In genomic region chr9:124879226-124879625, GRCh38 we compare ENCODE assay signal across 29 cellular contexts. TPM values are rescaled to one million over a fixed set of nuclear protein-coding genes. Genes with fewer than 3 reads are reported as not detected.
DNase-seq lines count a peak whose midpoint lies in the region; ATAC-seq and TF ChIP-seq lines count a peak whose summit lies in the region.
"Had no signal": no experiment of that assay in that cellular context is flagged by ENCODE, and none has a peak within 500 bp of the region (broad histone marks: within the 10 kb centered on the region; RNA-seq: fewer than 3 reads in every experiment).

No MANE protein-coding gene starts in this region.

- no peak overlapping the region for H3K4me3 ChIP-seq in prostate gland
- H3K4me3 ChIP-seq: ascending aorta, thyroid gland had no signal

- H3K27ac Mint-ChIP-seq in activated CD8-positive, alpha-beta memory T cell treated with anti-CD3 and anti-CD28 coated beads, Interleukin-2, amount 10 ng/mL, durations not matched to agents 7 days and 5 days: peak overlapping the region; percentile 3
- H3K27ac Mint-ChIP-seq in WTC11: 0 out of 2 replicates have a peak overlapping the region, but pooled peaks have one; percentile 58
- peak overlapping the region; percentile 61 for H3K27ac Mint-ChIP-seq in stimulated activated memory B cell treated with anti-CD40 and anti-IgM and Interleukin-4, amounts not matched to agents 10 μg/mL and 1 μg/mL and 100 μg/mL, for 72 hours
- H3K27ac Mint-ChIP-seq: activated CD4-positive, alpha-beta T cell treated with anti-CD3 and anti-CD28 coated beads, Interleukin-2, amount 10 ng/mL, durations not matched to agents 24 days and 14 days; activated T-helper 2 cell treated with anti-CD3 and anti-CD28 coated beads, Interferon-gamma antibody, Interleukin-2, Interleukin-4, amounts not matched to agents 10 μg/mL and 5 μg/mL and 100 μg/mL, durations not matched to agents 14 hours and 24 hours and 36 hours; stimulated activated naive CD8-positive, alpha-beta T cell treated with anti-CD3 and anti-CD28 coated beads, Interleukin-15, Interleukin-2, amounts not matched to agents 100 ng/mL and 50 ng/mL, for 24 hours had no signal

- H3K27me3 Mint-ChIP-seq in activated CD8-positive, alpha-beta memory T cell treated with anti-CD3 and anti-CD28 coated beads, Interleukin-2, amount 10 ng/mL, durations not matched to agents 7 days and 5 days: no peaks in the 10 kb centered on the region
- no peaks in the 10 kb centered on the region for H3K27me3 Mint-ChIP-seq in WTC11 (ENCODE audit: low read depth)
- no peaks in the 10 kb centered on the region for H3K27me3 Mint-ChIP-seq in stimulated activated memory B cell treated with anti-CD40 and anti-IgM and Interleukin-4, amounts not matched to agents 10 μg/mL and 1 μg/mL and 100 μg/mL, for 72 hours
- H3K27me3 Mint-ChIP-seq: activated CD4-positive, alpha-beta T cell treated with anti-CD3 and anti-CD28 coated beads, Interleukin-2, amount 10 ng/mL, durations not matched to agents 24 days and 14 days; central memory CD8-positive, alpha-beta T cell; stimulated activated naive CD8-positive, alpha-beta T cell treated with anti-CD3 and anti-CD28 coated beads, Interleukin-15, Interleukin-2, amounts not matched to agents 100 ng/mL and 50 ng/mL, for 24 hours had no signal

- CTCF ChIA-PET in activated CD8-positive, alpha-beta memory T cell treated with anti-CD3 and anti-CD28 coated beads, Interleukin-2, amount 10 ng/mL, durations not matched to agents 7 days and 5 days (lab: Charles Lee): interaction anchor here (1.3 to 2.4 kb wide), 3 partner anchors 14 to 27 kb away, joined by 3 to 7 read pairs (median 3); partner anchors contain the start of gene WDR38
- CTCF ChIA-PET in WTC11 (lab: Charles Lee): interaction anchor here (2.0 to 6.3 kb wide), 2 partner anchors 23 to 26 kb away, joined by 9 to 40 read pairs; partner anchors contain the start of gene WDR38

- POLR2A ChIA-PET in WTC11 (lab: Charles Lee): interaction anchor here (2.7 kb wide), 1 partner anchor 22 kb away, joined by 7 read pairs; no protein-coding TSS in a partner anchor

- H3K36me3 ChIP-seq in prostate gland: peaks cover 0 to 7% of the 10 kb centered on the region in 2 donors

- intact Hi-C loops in prostate gland (cut with DNase I): no loop called here

- no peak for TF ChIP-seq POLR2A in prostate gland (IDR thresholded peaks at IDR 0.05)

- TF ChIP-seq CTCF in WTC11 (IDR thresholded peaks at IDR 0.05) (no peak), prostate gland (IDR thresholded peaks at IDR 0.05) (no peak)

- H3K4me1 Mint-ChIP-seq in activated CD8-positive, alpha-beta memory T cell treated with anti-CD3 and anti-CD28 coated beads, Interleukin-2, amount 10 ng/mL, durations not matched to agents 7 days and 5 days: peaks cover 13% of the 10 kb centered on the region
- peaks cover 42% of the 10 kb centered on the region for H3K4me1 Mint-ChIP-seq in WTC11
- H3K4me1 Mint-ChIP-seq in stimulated activated memory B cell treated with anti-CD40 and anti-IgM and Interleukin-4, amounts not matched to agents 10 μg/mL and 1 μg/mL and 100 μg/mL, for 72 hours: peaks cover 32% of the 10 kb centered on the region

- WGBS in prostate gland: 37% methylated on average over 10 of the region's 10 CpGs

- H3K27me3 ChIP-seq in prostate gland (replicated peaks; ENCODE audit: insufficient read depth): no peaks in the 10 kb centered on the region
- H3K27me3 ChIP-seq: ascending aorta, thyroid gland had no signal

- DNase-seq in activated CD8-positive, alpha-beta memory T cell treated with anti-CD3 and anti-CD28 coated beads, Interleukin-2, amount 10 ng/mL, durations not matched to agents 7 days and 5 days: no peak
- DNase-seq in activated CD8-positive, alpha-beta memory T cell treated with anti-CD3 and anti-CD28 coated beads, Interleukin-2, amount 50 U/mL, for 4 hours: no peak
- DNase-seq in WTC11 (ENCODE audit: low spot score) (no peak), left kidney (ENCODE audit: low read depth, low spot score) (peak; percentile 65), prostate gland (ENCODE audit: low spot score) (no peak), CD1c-positive myeloid dendritic cell (ENCODE audit: extremely low spot score) (no peak)
- DNase-seq: activated CD4-positive, alpha-beta T cell treated with anti-CD3 and anti-CD28 coated beads, Interleukin-2, amount 10 ng/mL, durations not matched to agents 24 days and 14 days; mesendoderm; NCI-H1048; NCI-H187 treated with DMSO at 0.1 percent for 48 hours; NCI-H2227 treated with DMSO at 0.1 percent for 48 hours; NCI-H774; retina; RPMI8226; stimulated activated CD4-positive, alpha-beta T cell treated with anti-CD3 and anti-CD28 coated beads, Interleukin-4, amount 100 ng/mL, for 24 hours; thyroid gland had no signal

- no peaks in the 10 kb centered on the region for H3K4me1 ChIP-seq in prostate gland (replicated peaks)
- H3K4me1 ChIP-seq: ascending aorta, thyroid gland had no signal

- H3K9me3 ChIP-seq in prostate gland: no peaks in the 10 kb centered on the region
- H3K9me3 ChIP-seq: ascending aorta, thyroid gland had no signal

- no peaks in the 10 kb centered on the region for H3K9me3 Mint-ChIP-seq in activated CD8-positive, alpha-beta memory T cell treated with anti-CD3 and anti-CD28 coated beads, Interleukin-2, amount 10 ng/mL, durations not matched to agents 7 days and 5 days (ENCODE audit: low read depth)
- no peaks in the 10 kb centered on the region for H3K9me3 Mint-ChIP-seq in WTC11
- no peaks in the 10 kb centered on the region for H3K9me3 Mint-ChIP-seq in stimulated activated memory B cell treated with anti-CD40 and anti-IgM and Interleukin-4, amounts not matched to agents 10 μg/mL and 1 μg/mL and 100 μg/mL, for 72 hours
- H3K9me3 Mint-ChIP-seq: activated CD4-positive, alpha-beta T cell treated with anti-CD3 and anti-CD28 coated beads, Interleukin-2, amount 10 ng/mL, durations not matched to agents 24 days and 14 days; activated naive CD4-positive, alpha-beta T cell treated with anti-CD3 and anti-CD28 coated beads, Interleukin-2, amount 50 U/mL, for 72 hours; activated T-helper 2 cell treated with anti-CD3 and anti-CD28 coated beads, Interferon-gamma antibody, Interleukin-2, Interleukin-4, amounts not matched to agents 10 μg/mL and 5 μg/mL and 100 μg/mL, durations not matched to agents 14 hours and 24 hours and 36 hours; central memory CD8-positive, alpha-beta T cell; stimulated activated naive CD8-positive, alpha-beta T cell treated with anti-CD3 and anti-CD28 coated beads, Interleukin-15, Interleukin-2, amounts not matched to agents 100 ng/mL and 50 ng/mL, for 24 hours had no signal

- ATAC-seq in activated CD8-positive, alpha-beta memory T cell treated with anti-CD3 and anti-CD28 coated beads, Interleukin-2, amount 10 ng/mL, durations not matched to agents 7 days and 5 days: no peak
- ATAC-seq in WTC11 (no peak), GM21717 (IDR thresholded peaks at IDR 0.05; ENCODE audit: unreplicated experiment) (no peak)
- ATAC-seq in stimulated activated memory B cell treated with anti-CD40 and anti-IgM and Interleukin-4, amounts not matched to agents 10 μg/mL and 1 μg/mL and 100 μg/mL, for 72 hours: no peak
- ATAC-seq: SK-N-SH treated with all-trans-retinoic acid at 6 μM for 48 hours had no signal

- no peak overlapping the region for H3K4me3 Mint-ChIP-seq in activated CD8-positive, alpha-beta memory T cell treated with anti-CD3 and anti-CD28 coated beads, Interleukin-2, amount 10 ng/mL, durations not matched to agents 7 days and 5 days
- H3K4me3 Mint-ChIP-seq in WTC11: no peak overlapping the region
- no peak overlapping the region for H3K4me3 Mint-ChIP-seq in stimulated activated memory B cell treated with anti-CD40 and anti-IgM and Interleukin-4, amounts not matched to agents 10 μg/mL and 1 μg/mL and 100 μg/mL, for 72 hours
- H3K4me3 Mint-ChIP-seq: activated CD4-positive, alpha-beta T cell treated with anti-CD3 and anti-CD28 coated beads, Interleukin-2, amount 10 ng/mL, durations not matched to agents 24 days and 14 days; central memory CD8-positive, alpha-beta T cell; stimulated activated naive CD8-positive, alpha-beta T cell treated with anti-CD3 and anti-CD28 coated beads, Interleukin-15, Interleukin-2, amounts not matched to agents 100 ng/mL and 50 ng/mL, for 24 hours had no signal

- H3K27ac ChIP-seq in prostate gland: no peak overlapping the region
- H3K27ac ChIP-seq: ascending aorta, epithelial cell of prostate, thyroid gland had no signal

- peaks cover 35% of the 10 kb centered on the region for H3K36me3 Mint-ChIP-seq in activated CD8-positive, alpha-beta memory T cell treated with anti-CD3 and anti-CD28 coated beads, Interleukin-2, amount 10 ng/mL, durations not matched to agents 7 days and 5 days
- peaks cover 29% of the 10 kb centered on the region for H3K36me3 Mint-ChIP-seq in WTC11
- peaks cover 46% of the 10 kb centered on the region for H3K36me3 Mint-ChIP-seq in stimulated activated memory B cell treated with anti-CD40 and anti-IgM and Interleukin-4, amounts not matched to agents 10 μg/mL and 1 μg/mL and 100 μg/mL, for 72 hours

TF ChIP-seq in WTC11, 78 proteins besides CTCF, POLR2A, EP300 and RAD21 (continues in another document):
- no peak for TF ChIP-seq OVOL2 (CRISPR knock-in tag; IDR thresholded peaks at IDR 0.05; ENCODE audit: borderline replicate concordance)
- TF ChIP-seq, protein P1, sequence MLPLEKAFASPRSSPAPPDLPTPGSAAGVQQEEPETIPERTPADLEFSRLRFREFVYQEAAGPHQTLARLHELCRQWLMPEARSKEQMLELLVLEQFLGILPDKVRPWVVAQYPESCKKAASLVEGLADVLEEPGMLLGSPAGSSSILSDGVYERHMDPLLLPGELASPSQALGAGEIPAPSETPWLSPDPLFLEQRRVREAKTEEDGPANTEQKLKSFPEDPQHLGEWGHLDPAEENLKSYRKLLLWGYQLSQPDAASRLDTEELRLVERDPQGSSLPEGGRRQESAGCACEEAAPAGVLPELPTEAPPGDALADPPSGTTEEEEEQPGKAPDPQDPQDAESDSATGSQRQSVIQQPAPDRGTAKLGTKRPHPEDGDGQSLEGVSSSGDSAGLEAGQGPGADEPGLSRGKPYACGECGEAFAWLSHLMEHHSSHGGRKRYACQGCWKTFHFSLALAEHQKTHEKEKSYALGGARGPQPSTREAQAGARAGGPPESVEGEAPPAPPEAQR (CRISPR knock-in tag; IDR thresholded peaks at IDR 0.05): no peak

RNA-seq across cellular contexts. Expression of gene ARPC5L, which starts 17.3 kb away (rescaled TPM):
- total RNA-seq in activated CD8-positive, alpha-beta memory T cell treated with anti-CD3 and anti-CD28 coated beads, Interleukin-2, amount 10 ng/mL, durations not matched to agents 7 days and 5 days: 10 to 100 TPM; 79.1 to 90.6 TPM
- total RNA-seq in WTC11 (2021) (40.0 to 47.2 TPM (median 40.5 TPM) in 3 replicates), prostate gland (10 to 100 TPM; 27.8 to 41.1 TPM)

RNA-seq across cellular contexts. Expression of gene RPL35, which starts 17.5 kb away (rescaled TPM):
- total RNA-seq in activated CD8-positive, alpha-beta memory T cell treated with anti-CD3 and anti-CD28 coated beads, Interleukin-2, amount 10 ng/mL, durations not matched to agents 7 days and 5 days: 1,000 to 10,000 TPM; 1,421 to 1,557 TPM
- 1,710 to 1,958 TPM (median 1,927 TPM) in 3 replicates for total RNA-seq in WTC11 (2021)
- total RNA-seq in prostate gland: 1,000 to 10,000 TPM; 1,539 to 2,854 TPM

RNA-seq across cellular contexts. Expression of gene WDR38, which starts 26.0 kb away (rescaled TPM):
- total RNA-seq in activated CD8-positive, alpha-beta memory T cell treated with anti-CD3 and anti-CD28 coated beads, Interleukin-2, amount 10 ng/mL, durations not matched to agents 7 days and 5 days: not detected
- total RNA-seq in WTC11 (2021) (not detected in 3 replicates), prostate gland (not detected)
- total RNA-seq: A172; activated CD4-positive, alpha-beta T cell treated with anti-CD3 and anti-CD28 coated beads, Interleukin-2, amount 10 ng/mL, durations not matched to agents 24 days and 14 days; activated naive CD4-positive, alpha-beta T cell treated with anti-CD3 and anti-CD28 coated beads, Interleukin-2, amount 50 U/mL, for 72 hours; activated T-helper 2 cell treated with anti-CD3 and anti-CD28 coated beads, Interferon-gamma antibody, Interleukin-2, Interleukin-4, amounts not matched to agents 10 μg/mL and 5 μg/mL and 100 μg/mL, durations not matched to agents 14 hours and 24 hours and 36 hours; ascending aorta; myocyte; osteoblast; T-helper 2 cell treated with Interferon-gamma antibody and Interleukin-4, amounts not matched to agents 100 ng/mL and 5 ng/mL, for 36 hours had no signal

Comparison
In these comparisons a context has a peak if more than half of its experiments do, and no peak if none do; other contexts are left out.
1. H3K27ac Mint-ChIP-seq: peak in every context shown above with its lines; median percentile 61 in stimulated activated memory B cell treated with anti-CD40 and anti-IgM and Interleukin-4, amounts not matched to agents 10 μg/mL and 1 μg/mL and 100 μg/mL, for 72 hours; 58 in WTC11; 3 in activated CD8-positive, alpha-beta memory T cell treated with anti-CD3 and anti-CD28 coated beads, Interleukin-2, amount 10 ng/mL, durations not matched to agents 7 days and 5 days.